ENCODE assay signal across 19 cellular contexts in the genomic region with DNA sequence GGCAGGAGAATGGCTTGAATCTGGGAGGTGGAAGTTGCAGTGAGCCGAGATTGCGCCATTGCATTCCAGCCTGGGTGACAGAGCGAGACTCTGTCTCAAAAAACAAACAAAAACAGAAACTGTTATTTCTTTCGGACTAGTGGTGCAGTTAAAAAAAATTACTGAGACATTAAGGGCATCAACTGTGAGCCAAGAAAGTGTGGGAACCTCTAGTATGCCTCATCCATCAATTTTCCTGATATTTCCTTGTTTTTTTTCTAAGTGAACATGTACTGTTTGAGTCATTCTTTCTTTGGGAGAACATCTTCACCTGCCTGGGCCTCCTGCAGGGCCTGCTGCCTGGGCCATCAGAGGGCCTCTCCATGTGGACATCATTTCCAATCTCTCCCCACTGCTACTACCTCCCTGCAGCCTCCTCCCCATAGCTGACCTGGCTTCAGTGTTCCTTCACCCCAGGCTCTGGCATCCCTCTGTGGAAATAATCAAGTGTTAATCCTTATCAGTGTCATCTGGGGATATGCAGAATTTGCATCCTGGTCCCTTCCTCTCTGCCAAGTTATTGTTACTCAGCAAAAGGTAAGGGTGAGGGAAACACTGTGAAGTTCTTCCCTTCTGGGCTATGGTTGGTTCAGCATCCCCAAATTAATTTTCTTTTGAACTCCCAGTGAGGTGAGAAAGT. TPM values are rescaled to one million over a fixed set of nuclear protein-coding genes. Genes with fewer than 3 reads are reported as not detected.
DNase-seq lines count a peak whose midpoint lies in the region; ATAC-seq and TF ChIP-seq lines count a peak whose summit lies in the region.
"Had no signal": no experiment of that assay in that cellular context is flagged by ENCODE, and none has a peak within 500 bp of the region (broad histone marks: within the 10 kb centered on the region; RNA-seq: fewer than 3 reads in every experiment).

No MANE protein-coding gene starts in this region.

- TF ChIP-seq CTCF in fibroblast of pulmonary artery (IDR thresholded peaks at IDR 0.05; ENCODE audit: low read length, missing control alignments) (no peak), Peyer's patch (IDR thresholded peaks at IDR 0.05) (no peak), left ventricle myocardium inferior (IDR thresholded peaks at IDR 0.05; ENCODE audit: borderline replicate concordance) (no peak)

- H3K4me1 ChIP-seq in Peyer's patch (peaks cover 0 to 7% (median 0%) of the 10 kb centered on the region in 4 donors), left ventricle myocardium inferior (peaks cover 10% of the 10 kb centered on the region)

- no peak overlapping the region for H3K27ac ChIP-seq in Peyer's patch
- no peak overlapping the region for H3K27ac ChIP-seq in left ventricle myocardium inferior (replicated peaks)
- H3K27ac ChIP-seq: dorsolateral prefrontal cortex, right atrium auricular region had no signal

- no peak for TF ChIP-seq POLR2A in Peyer's patch (IDR thresholded peaks at IDR 0.05)

- H3K4me3 ChIP-seq in fibroblast of pulmonary artery (replicated peaks; ENCODE audit: low read depth, low read length) (no peak overlapping the region), skeletal muscle cell (ENCODE audit: low read depth, low read length) (no peak overlapping the region), Peyer's patch (no peak overlapping the region), left ventricle myocardium inferior (no peak overlapping the region)
- H3K4me3 ChIP-seq: dorsolateral prefrontal cortex, right atrium auricular region had no signal

- intact Hi-C loops in left ventricle myocardium inferior (cut with micrococcal nuclease), result no loop called here

- H3K27me3 ChIP-seq in Peyer's patch, result no peaks in the 10 kb centered on the region
- no peaks in the 10 kb centered on the region for H3K27me3 ChIP-seq in left ventricle myocardium inferior (ENCODE audit: low read depth)
- H3K27me3 ChIP-seq: dorsolateral prefrontal cortex, right atrium auricular region had no signal

- H3K9me3 ChIP-seq in Peyer's patch, result no peaks in the 10 kb centered on the region
- H3K9me3 ChIP-seq in left ventricle myocardium inferior (replicated peaks), result no peaks in the 10 kb centered on the region
- H3K9me3 ChIP-seq: right atrium auricular region had no signal

- ATAC-seq in HG02885 (IDR thresholded peaks at IDR 0.05; ENCODE audit: poor library complexity, unreplicated experiment) (no peak), GM21737 (IDR thresholded peaks at IDR 0.05; ENCODE audit: unreplicated experiment) (no peak)
- ATAC-seq: natural killer cell; stimulated activated memory B cell treated with anti-CD40 and anti-IgM and Interleukin-4, amounts not matched to agents 10 μg/mL and 1 μg/mL and 100 μg/mL, for 72 hours had no signal

- DNase-seq in HCEC 1CT (peak; percentile 58), amniotic epithelial cell (ENCODE audit: low read depth) (peak; percentile 82), fibroblast of pulmonary artery (ENCODE audit: low read depth) (peak; percentile 43), skeletal muscle cell (ENCODE audit: low read depth) (peak; percentile 38), Peyer's patch (no peak), left ventricle myocardium inferior (no peak)
- DNase-seq: activated CD4-positive, alpha-beta T cell treated with anti-CD3 and anti-CD28 coated beads, Interleukin-2, amount 10 ng/mL, durations not matched to agents 7 days and 5 days; activated T-cell treated with anti-CD3 and anti-CD28 coated beads, Interleukin-2, amount 50 U/mL, for 48 hours; amniotic stem cell; CD4-positive, alpha-beta memory T cell; dorsolateral prefrontal cortex; natural killer cell; NCI-H187; NCI-H526 had no signal

- H3K36me3 ChIP-seq in Peyer's patch (no peaks in the 10 kb centered on the region), left ventricle myocardium inferior (no peaks in the 10 kb centered on the region)
- H3K36me3 ChIP-seq: right atrium auricular region had no signal

RNA-seq across cellular contexts. Expression of gene CCL28, which starts 16.0 kb away (rescaled TPM):
- 10 to 100 TPM in 3 of 4 donors, 1 to 10 TPM in 1; 5.5 to 22.3 (median 13.0) TPM for total RNA-seq in Peyer's patch
- 0.60 TPM for total RNA-seq in left ventricle myocardium inferior
- total RNA-seq: G401 had no signal

RNA-seq across cellular contexts. Expression of gene TMEM267, which starts 55.5 kb away (rescaled TPM):
- total RNA-seq in Peyer's patch, result 1 to 10 TPM; 3.3 to 5.8 (median 4.7) TPM
- 6.8 TPM for total RNA-seq in left ventricle myocardium inferior

Comparison
In these comparisons a context has a peak if more than half of its experiments do, and no peak if none do; other contexts are left out.
1. DNase-seq: peak in HCEC 1CT (single experiment), amniotic epithelial cell (single experiment), fibroblast of pulmonary artery (single experiment) and skeletal muscle cell (single experiment); none in Peyer's patch (0 of 3) and left ventricle myocardium inferior (single experiment).